In genomic region chr16:74867281-74867849, GRCh38 we compare ENCODE assay signal across 2 cellular contexts.
TF ChIP-seq lines count a peak whose summit lies in the region.

No MANE protein-coding gene starts in this region.

TF ChIP-seq in WTC11, 78 proteins besides CTCF, POLR2A, EP300 and RAD21 (continued from another document):
- TF ChIP-seq, protein P1, sequence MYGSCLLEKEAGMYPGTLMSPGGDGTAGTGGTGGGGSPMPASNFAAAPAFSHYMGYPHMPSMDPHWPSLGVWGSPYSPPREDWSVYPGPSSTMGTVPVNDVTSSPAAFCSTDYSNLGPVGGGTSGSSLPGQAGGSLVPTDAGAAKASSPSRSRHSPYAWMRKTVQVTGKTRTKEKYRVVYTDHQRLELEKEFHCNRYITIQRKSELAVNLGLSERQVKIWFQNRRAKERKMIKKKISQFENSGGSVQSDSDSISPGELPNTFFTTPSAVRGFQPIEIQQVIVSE (CRISPR knock-in tag; IDR thresholded peaks at IDR 0.05; ENCODE audit: borderline replicate concordance), result no peak
- no peak for TF ChIP-seq SMAD3 (CRISPR knock-in tag; IDR thresholded peaks at IDR 0.05; ENCODE audit: borderline replicate concordance)
- no peak for TF ChIP-seq SOX15 (CRISPR knock-in tag; IDR thresholded peaks at IDR 0.05)
- no peak for TF ChIP-seq FOXJ3 (CRISPR knock-in tag; IDR thresholded peaks at IDR 0.05; ENCODE audit: borderline replicate concordance)
- TF ChIP-seq, protein P2, sequence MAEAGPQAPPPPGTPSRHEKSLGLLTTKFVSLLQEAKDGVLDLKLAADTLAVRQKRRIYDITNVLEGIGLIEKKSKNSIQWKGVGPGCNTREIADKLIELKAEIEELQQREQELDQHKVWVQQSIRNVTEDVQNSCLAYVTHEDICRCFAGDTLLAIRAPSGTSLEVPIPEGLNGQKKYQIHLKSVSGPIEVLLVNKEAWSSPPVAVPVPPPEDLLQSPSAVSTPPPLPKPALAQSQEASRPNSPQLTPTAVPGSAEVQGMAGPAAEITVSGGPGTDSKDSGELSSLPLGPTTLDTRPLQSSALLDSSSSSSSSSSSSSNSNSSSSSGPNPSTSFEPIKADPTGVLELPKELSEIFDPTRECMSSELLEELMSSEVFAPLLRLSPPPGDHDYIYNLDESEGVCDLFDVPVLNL (CRISPR knock-in tag; IDR thresholded peaks at IDR 0.05; ENCODE audit: borderline replicate concordance, low read depth), result no peak
- no peak for TF ChIP-seq ZBTB21 (CRISPR knock-in tag; IDR thresholded peaks at IDR 0.05; ENCODE audit: borderline replicate concordance)
- TF ChIP-seq IRF2 (CRISPR knock-in tag; IDR thresholded peaks at IDR 0.05; ENCODE audit: borderline replicate concordance, low read depth), result no peak
- no peak for TF ChIP-seq TP53 (CRISPR knock-in tag; IDR thresholded peaks at IDR 0.05)
- no peak for TF ChIP-seq PRRX2 (CRISPR knock-in tag; IDR thresholded peaks at IDR 0.05)
- TF ChIP-seq USF2 (CRISPR knock-in tag; IDR thresholded peaks at IDR 0.05), result no peak
- TF ChIP-seq ETV6 (CRISPR knock-in tag; IDR thresholded peaks at IDR 0.05), result no peak
- TF ChIP-seq JAZF1 (CRISPR knock-in tag; IDR thresholded peaks at IDR 0.05), result no peak
- TF ChIP-seq ZNF263 (CRISPR knock-in tag; IDR thresholded peaks at IDR 0.05; ENCODE audit: low read depth), result no peak
- TF ChIP-seq, protein P3, sequence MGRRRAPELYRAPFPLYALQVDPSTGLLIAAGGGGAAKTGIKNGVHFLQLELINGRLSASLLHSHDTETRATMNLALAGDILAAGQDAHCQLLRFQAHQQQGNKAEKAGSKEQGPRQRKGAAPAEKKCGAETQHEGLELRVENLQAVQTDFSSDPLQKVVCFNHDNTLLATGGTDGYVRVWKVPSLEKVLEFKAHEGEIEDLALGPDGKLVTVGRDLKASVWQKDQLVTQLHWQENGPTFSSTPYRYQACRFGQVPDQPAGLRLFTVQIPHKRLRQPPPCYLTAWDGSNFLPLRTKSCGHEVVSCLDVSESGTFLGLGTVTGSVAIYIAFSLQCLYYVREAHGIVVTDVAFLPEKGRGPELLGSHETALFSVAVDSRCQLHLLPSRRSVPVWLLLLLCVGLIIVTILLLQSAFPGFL (CRISPR knock-in tag; IDR thresholded peaks at IDR 0.05; ENCODE audit: borderline replicate concordance), result no peak
- no peak for TF ChIP-seq JUN (CRISPR knock-in tag; IDR thresholded peaks at IDR 0.05)
- no peak for TF ChIP-seq MYBL2 (CRISPR knock-in tag; IDR thresholded peaks at IDR 0.05)
- no peak for TF ChIP-seq ZNF317 (CRISPR knock-in tag; IDR thresholded peaks at IDR 0.05; ENCODE audit: borderline replicate concordance, low read depth)

TF ChIP-seq in SK-N-SH, 30 proteins besides CTCF, POLR2A, EP300 and RAD21 (continued from another document):
- TF ChIP-seq, protein P4, sequence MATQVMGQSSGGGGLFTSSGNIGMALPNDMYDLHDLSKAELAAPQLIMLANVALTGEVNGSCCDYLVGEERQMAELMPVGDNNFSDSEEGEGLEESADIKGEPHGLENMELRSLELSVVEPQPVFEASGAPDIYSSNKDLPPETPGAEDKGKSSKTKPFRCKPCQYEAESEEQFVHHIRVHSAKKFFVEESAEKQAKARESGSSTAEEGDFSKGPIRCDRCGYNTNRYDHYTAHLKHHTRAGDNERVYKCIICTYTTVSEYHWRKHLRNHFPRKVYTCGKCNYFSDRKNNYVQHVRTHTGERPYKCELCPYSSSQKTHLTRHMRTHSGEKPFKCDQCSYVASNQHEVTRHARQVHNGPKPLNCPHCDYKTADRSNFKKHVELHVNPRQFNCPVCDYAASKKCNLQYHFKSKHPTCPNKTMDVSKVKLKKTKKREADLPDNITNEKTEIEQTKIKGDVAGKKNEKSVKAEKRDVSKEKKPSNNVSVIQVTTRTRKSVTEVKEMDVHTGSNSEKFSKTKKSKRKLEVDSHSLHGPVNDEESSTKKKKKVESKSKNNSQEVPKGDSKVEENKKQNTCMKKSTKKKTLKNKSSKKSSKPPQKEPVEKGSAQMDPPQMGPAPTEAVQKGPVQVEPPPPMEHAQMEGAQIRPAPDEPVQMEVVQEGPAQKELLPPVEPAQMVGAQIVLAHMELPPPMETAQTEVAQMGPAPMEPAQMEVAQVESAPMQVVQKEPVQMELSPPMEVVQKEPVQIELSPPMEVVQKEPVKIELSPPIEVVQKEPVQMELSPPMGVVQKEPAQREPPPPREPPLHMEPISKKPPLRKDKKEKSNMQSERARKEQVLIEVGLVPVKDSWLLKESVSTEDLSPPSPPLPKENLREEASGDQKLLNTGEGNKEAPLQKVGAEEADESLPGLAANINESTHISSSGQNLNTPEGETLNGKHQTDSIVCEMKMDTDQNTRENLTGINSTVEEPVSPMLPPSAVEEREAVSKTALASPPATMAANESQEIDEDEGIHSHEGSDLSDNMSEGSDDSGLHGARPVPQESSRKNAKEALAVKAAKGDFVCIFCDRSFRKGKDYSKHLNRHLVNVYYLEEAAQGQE (IDR thresholded peaks at IDR 0.05; ENCODE audit: low read depth, low read length), result no peak
- TF ChIP-seq FOXM1 (IDR thresholded peaks at IDR 0.05; ENCODE audit: low read depth) (no peak), TEAD4 (IDR thresholded peaks at IDR 0.05; ENCODE audit: borderline replicate concordance, insufficient read depth) (no peak), SMC3 (IDR thresholded peaks at IDR 0.05; ENCODE audit: low read depth, low read length) (no peak), MEF2A (IDR thresholded peaks at IDR 0.05; ENCODE audit: borderline replicate concordance, low read depth) (no peak), ELF1 (IDR thresholded peaks at IDR 0.05) (no peak), JUND (IDR thresholded peaks at IDR 0.05) (no peak), GABPA (IDR thresholded peaks at IDR 0.05; ENCODE audit: low read depth) (no peak), PBX3 (IDR thresholded peaks at IDR 0.05) (no peak), FOXJ3 (CRISPR knock-in tag; IDR thresholded peaks at IDR 0.05) (no peak), RFX5 (IDR thresholded peaks at IDR 0.05; ENCODE audit: low read length) (no peak), TCF12 (IDR thresholded peaks at IDR 0.05) (no peak), NRF1 (IDR thresholded peaks at IDR 0.05; ENCODE audit: low read depth, low read length) (no peak)
- TF ChIP-seq, protein P5, sequence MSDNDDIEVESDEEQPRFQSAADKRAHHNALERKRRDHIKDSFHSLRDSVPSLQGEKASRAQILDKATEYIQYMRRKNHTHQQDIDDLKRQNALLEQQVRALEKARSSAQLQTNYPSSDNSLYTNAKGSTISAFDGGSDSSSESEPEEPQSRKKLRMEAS (IDR thresholded peaks at IDR 0.05; ENCODE audit: low read depth), result no peak
